Comparison of ENCODE assay signal across 11 cellular contexts in the genomic region with DNA sequence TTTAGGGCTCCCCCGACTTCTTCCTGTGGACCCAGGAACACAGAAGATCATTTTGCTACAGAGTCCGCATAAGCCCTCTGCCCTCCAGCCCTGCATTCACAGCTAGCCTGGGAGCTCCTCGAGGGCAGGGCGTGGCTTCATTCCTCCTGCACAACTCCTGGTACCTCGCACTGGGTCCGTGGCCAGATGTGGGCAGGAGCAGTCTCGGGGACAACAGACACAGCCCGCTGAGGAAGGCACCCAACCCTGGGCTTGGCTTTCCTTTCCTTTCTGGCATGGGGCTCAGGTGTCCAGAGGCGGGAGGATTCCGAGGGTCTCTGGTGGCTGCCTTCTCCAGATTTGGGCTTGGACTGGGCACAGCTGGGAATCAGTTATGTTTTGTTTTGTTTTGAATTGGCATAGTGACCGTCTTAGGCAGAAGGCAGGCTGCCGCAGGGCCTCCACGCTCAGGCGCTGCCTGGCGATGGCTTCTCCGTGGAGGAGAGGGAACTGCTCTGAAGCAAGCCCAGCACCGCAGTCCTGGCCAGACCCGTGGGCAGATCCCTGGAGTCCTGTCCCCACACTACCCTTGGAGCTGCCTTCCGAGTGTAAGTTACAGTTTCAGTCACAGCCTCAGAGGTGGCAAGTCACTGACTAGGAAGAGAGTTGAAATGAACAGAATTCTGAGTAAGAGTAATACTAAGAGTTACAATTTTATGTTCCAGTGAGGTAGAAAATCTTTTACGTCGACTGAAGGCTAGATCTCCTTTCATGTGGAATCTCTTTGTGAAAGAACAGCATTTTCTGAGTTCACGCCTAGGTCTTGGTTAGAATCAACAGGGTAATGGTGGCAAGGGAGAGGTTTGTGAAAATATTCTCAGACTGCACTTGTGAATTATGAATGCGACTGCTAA. TPM values are rescaled to one million over a fixed set of nuclear protein-coding genes. Genes with fewer than 3 reads are reported as not detected.
DNase-seq lines count a peak whose midpoint lies in the region; ATAC-seq and TF ChIP-seq lines count a peak whose summit lies in the region.
"Had no signal": no experiment of that assay in that cellular context is flagged by ENCODE, and none has a peak within 500 bp of the region (broad histone marks: within the 10 kb centered on the region; RNA-seq: fewer than 3 reads in every experiment).

No MANE protein-coding gene starts in this region.

- WGBS in heart right ventricle, 2 donors, result 33 to 37% methylated on average over 23 of the region's 23 CpGs
- 73 to 83% (median 82%) methylated on average over 21 to 23 of the region's 23 CpGs for WGBS in spleen, 5 donors

- peaks cover 40% of the 10 kb centered on the region for H3K4me1 ChIP-seq in CD8-positive, alpha-beta T cell (ENCODE audit: insufficient read depth, low read length)
- H3K4me1 ChIP-seq in heart right ventricle (peaks cover 32 to 88% (median 81%) of the 10 kb centered on the region in 9 donors), spleen (peaks cover 17 to 52% (median 37%) of the 10 kb centered on the region in 6 donors)

- H3K36me3 Mint-ChIP-seq in CD8-positive, alpha-beta T cell, result no peaks in the 10 kb centered on the region
- H3K36me3 Mint-ChIP-seq: immature natural killer cell had no signal

- H3K27me3 ChIP-seq in CD8-positive, alpha-beta T cell (ENCODE audit: insufficient read depth, low read length), result no peaks in the 10 kb centered on the region
- H3K27me3 ChIP-seq in heart right ventricle, result no peaks in the 10 kb centered on the region
- H3K27me3 ChIP-seq in spleen (replicated peaks in 1 of 7), result no peaks in the 10 kb centered on the region

- POLR2A ChIA-PET in CD8-positive, alpha-beta T cell (lab: Charles Lee), result interaction anchor here (1.3 kb wide), 1 partner anchor 12 kb away, joined by 3 read pairs; no protein-coding TSS in a partner anchor

- peak overlapping the region; percentile 28 for H3K4me3 ChIP-seq in CD8-positive, alpha-beta T cell (ENCODE audit: low read depth, low read length)
- H3K4me3 ChIP-seq in heart right ventricle (peak overlapping the region in 5 of 10 donors; percentile 7 to 18 (median 11)), spleen (no peak overlapping the region)

- H3K36me3 ChIP-seq in CD8-positive, alpha-beta T cell (ENCODE audit: insufficient read depth, low read length), result no peaks in the 10 kb centered on the region
- H3K36me3 ChIP-seq in heart right ventricle (no peaks in the 10 kb centered on the region), spleen (no peaks in the 10 kb centered on the region)

- intact Hi-C loops in CD8-positive, alpha-beta T cell (cut with DNase I, micrococcal nuclease), result loop anchor here (5.0 kb wide), 3 partner anchors 49 to 276 kb away; a partner anchor contains a TSS
- intact Hi-C loops in heart right ventricle (cut with DNase I), result loop anchor here in 6 of 10 donors (2.0 to 10.0 kb wide), 7 partner anchors 39 to 256 kb away; no protein-coding TSS in a partner anchor
- intact Hi-C loops in spleen (cut with DNase I; ENCODE audit: low total_unique reads), result no loop called here

- peak overlapping the region; percentile 55 for H3K4me3 Mint-ChIP-seq in CD8-positive, alpha-beta T cell
- H3K4me3 Mint-ChIP-seq: immature natural killer cell had no signal

- ATAC-seq in CD8-positive, alpha-beta T cell, result peak; percentile 74
- ATAC-seq in heart right ventricle, result peak; percentile 48 to 73 (median 60)
- no peak for ATAC-seq in GM18502 (IDR thresholded peaks at IDR 0.05; ENCODE audit: poor library complexity, unreplicated experiment)
- ATAC-seq in GM19023 (IDR thresholded peaks at IDR 0.05; ENCODE audit: unreplicated experiment), result no peak
- ATAC-seq in GM19351 (IDR thresholded peaks at IDR 0.05; ENCODE audit: unreplicated experiment), result no peak

- H3K27ac Mint-ChIP-seq in CD8-positive, alpha-beta T cell, result peak overlapping the region; percentile 80
- H3K27ac Mint-ChIP-seq: immature natural killer cell had no signal

- no peaks in the 10 kb centered on the region for H3K27me3 Mint-ChIP-seq in CD8-positive, alpha-beta T cell (ENCODE audit: low read depth)

- CTCF ChIA-PET in CD8-positive, alpha-beta T cell (lab: Charles Lee), result interaction anchor here (1.3 to 2.3 kb wide), 3 partner anchors 10 to 50 kb away, joined by 3 to 7 read pairs (median 3); no protein-coding TSS in a partner anchor

- TF ChIP-seq POLR2A in spleen (IDR thresholded peaks at IDR 0.05), result no peak

- no peak for TF ChIP-seq CTCF in CD8-positive, alpha-beta T cell (IDR thresholded peaks at IDR 0.05)
- TF ChIP-seq CTCF in heart right ventricle (IDR thresholded peaks at IDR 0.05), result no peak
- no peak for TF ChIP-seq CTCF in spleen (IDR thresholded peaks at IDR 0.05 in 8 of 11, conservative IDR thresholded peaks at IDR 0.05 in 3 of 11)

- no peaks in the 10 kb centered on the region for H3K9me3 ChIP-seq in CD8-positive, alpha-beta T cell (ENCODE audit: low read length)
- H3K9me3 ChIP-seq in heart right ventricle (no peaks in the 10 kb centered on the region), spleen (no peaks in the 10 kb centered on the region)

- H3K27ac ChIP-seq in CD8-positive, alpha-beta T cell (ENCODE audit: low read depth, low read length), result peak overlapping the region; percentile 38
- H3K27ac ChIP-seq in heart right ventricle (peak overlapping the region in 9 of 10 donors; percentile 49 to 81 (median 69)), spleen (peak overlapping the region in 2 of 8 donors; percentile 36 to 44)

- H3K4me1 Mint-ChIP-seq in CD8-positive, alpha-beta T cell (ENCODE audit: low read depth), result peaks cover 59% of the 10 kb centered on the region
- H3K4me1 Mint-ChIP-seq: immature natural killer cell had no signal

- no peaks in the 10 kb centered on the region for H3K9me3 Mint-ChIP-seq in CD8-positive, alpha-beta T cell
- H3K9me3 Mint-ChIP-seq: immature natural killer cell had no signal

- DNase-seq in CD8-positive, alpha-beta T cell, result peak in 1 of 7 experiments; percentile 50
- peak; percentile 18 for DNase-seq in activated effector memory CD4-positive, alpha-beta T cell treated with Interleukin-2 at 50 U/mL for 16 hours
- DNase-seq in heart right ventricle, result peak; percentile 52 to 67
- peak; percentile 66 for DNase-seq in spleen
- DNase-seq in hippocampal formation (lab: John Stamatoyannopoulos, UW), result no peak
- DNase-seq: cortex of kidney, immature natural killer cell, NCI-H82 had no signal

RNA-seq across cellular contexts. Expression of a gene that starts 47.9 kb away (rescaled TPM):
- total RNA-seq in CD8-positive, alpha-beta T cell, result 10 to 100 TPM; 31.0 to 35.1 TPM
- total RNA-seq in heart right ventricle (10 to 100 TPM; 26.3 to 74.6 (median 35.4) TPM), spleen (10 to 100 TPM; 34.2 to 80.8 (median 57.8) TPM)
- polyA plus RNA-seq in heart right ventricle (10 to 100 TPM in 1 of 2 donors, 1 to 10 TPM in 1; 5.4 to 12.1 TPM), spleen (1 to 10 TPM; 4.5 to 6.2 (median 5.2) TPM)

Comparison
In these comparisons a context has a peak if more than half of its experiments do, and no peak if none do; other contexts are left out.
1. ATAC-seq: peak in CD8-positive, alpha-beta T cell (single experiment) and heart right ventricle (8 of 8); none in GM18502 (single experiment), GM19023 (single experiment) and GM19351 (single experiment).
2. DNase-seq: peak in activated effector memory CD4-positive, alpha-beta T cell treated with Interleukin-2 at 50 U/mL for 16 hours (single experiment), heart right ventricle (2 of 2) and spleen (single experiment); none in hippocampal formation (0 of 2).